In the genomic region with DNA sequence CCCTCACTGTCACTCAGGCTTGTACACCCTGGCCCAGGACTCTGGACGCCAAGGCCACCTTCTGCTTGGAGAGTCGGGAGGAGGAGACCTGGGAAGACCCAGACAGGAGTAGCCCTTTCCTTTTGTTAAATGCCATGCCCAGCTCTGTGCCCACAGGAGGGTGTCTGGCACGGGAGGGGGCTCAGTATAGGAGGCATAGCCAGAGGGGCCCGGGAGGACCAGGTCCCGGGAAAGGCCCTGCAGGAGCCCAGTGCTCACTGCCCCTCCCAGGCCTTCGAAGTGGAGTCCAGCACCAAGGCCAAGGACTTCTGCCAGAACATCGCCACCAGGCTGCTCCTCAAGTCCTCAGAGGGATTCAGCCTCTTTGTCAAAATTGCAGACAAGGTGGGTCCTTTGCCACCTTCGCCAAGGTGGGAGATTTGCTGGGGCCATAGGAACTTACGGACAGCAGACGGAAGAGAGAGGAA, we compare ENCODE assay signal across 13 cellular contexts.
"Had no signal": no experiment of that assay in that cellular context is flagged by ENCODE, and none has a peak within 500 bp of the region (broad histone marks: within the 10 kb centered on the region; RNA-seq: fewer than 3 reads in every experiment).

No MANE protein-coding gene starts in this region.

- H3K9me3 ChIP-seq: ascending aorta, pancreas, sigmoid colon, uterus had no signal

- H3K27ac ChIP-seq: ascending aorta, dorsolateral prefrontal cortex, pancreas, sigmoid colon, uterus had no signal

- H3K4me3 ChIP-seq: ascending aorta, dorsolateral prefrontal cortex, pancreas, sigmoid colon, uterus had no signal

- H3K4me3 Mint-ChIP-seq: activated T-cell treated with anti-CD3 and anti-CD28 coated beads, Interleukin-2, amount 50 U/mL, for 4 hours; neural crest cell; T-helper 1 cell treated with Interleukin-12 subunit alpha and Interleukin-12 subunit beta and Interleukin-4 antibody, amounts not matched to agents 30 μg/mL and 1 μg/mL, for 36 hours had no signal

- H3K27ac Mint-ChIP-seq: T-helper 1 cell treated with Interleukin-12 subunit alpha and Interleukin-12 subunit beta and Interleukin-4 antibody, amounts not matched to agents 30 μg/mL and 1 μg/mL, for 36 hours had no signal

- H3K36me3 ChIP-seq: ascending aorta, pancreas, sigmoid colon, uterus had no signal

- FAIRE-seq: keratinocyte, pancreas had no signal

- H3K4me1 Mint-ChIP-seq: neural crest cell had no signal

- H3K4me1 ChIP-seq: ascending aorta, pancreas, sigmoid colon, uterus had no signal

- H3K9me3 Mint-ChIP-seq: activated T-cell treated with anti-CD3 and anti-CD28 coated beads, Interleukin-2, amount 50 U/mL, for 4 hours; T-helper 1 cell treated with Interleukin-12 subunit alpha and Interleukin-12 subunit beta and Interleukin-4 antibody, amounts not matched to agents 30 μg/mL and 1 μg/mL, for 36 hours had no signal

- H3K27me3 ChIP-seq: ascending aorta, dorsolateral prefrontal cortex, pancreas, sigmoid colon, uterus had no signal

- ATAC-seq: activated T-cell treated with anti-CD3 and anti-CD28 coated beads, Interleukin-2, amount 50 U/mL, for 4 hours; left lobe of liver; pancreas had no signal

- DNase-seq: activated CD4-positive, alpha-beta T cell treated with anti-CD3 and anti-CD28 coated beads, Interleukin-2, amount 50 U/mL, for 4 hours; activated T-cell treated with anti-CD3 and anti-CD28 coated beads, Interleukin-2, amount 50 U/mL, for 4 hours; dorsolateral prefrontal cortex; hippocampal formation; sigmoid colon; stimulated activated CD4-positive, alpha-beta T cell treated with anti-CD3 and anti-CD28 coated beads, Interleukin-1b, Interleukin-23, amount 100 ng/mL, for 48 hours; uterus had no signal
